ENCODE assay signal across 1 cellular context in the genomic region with DNA sequence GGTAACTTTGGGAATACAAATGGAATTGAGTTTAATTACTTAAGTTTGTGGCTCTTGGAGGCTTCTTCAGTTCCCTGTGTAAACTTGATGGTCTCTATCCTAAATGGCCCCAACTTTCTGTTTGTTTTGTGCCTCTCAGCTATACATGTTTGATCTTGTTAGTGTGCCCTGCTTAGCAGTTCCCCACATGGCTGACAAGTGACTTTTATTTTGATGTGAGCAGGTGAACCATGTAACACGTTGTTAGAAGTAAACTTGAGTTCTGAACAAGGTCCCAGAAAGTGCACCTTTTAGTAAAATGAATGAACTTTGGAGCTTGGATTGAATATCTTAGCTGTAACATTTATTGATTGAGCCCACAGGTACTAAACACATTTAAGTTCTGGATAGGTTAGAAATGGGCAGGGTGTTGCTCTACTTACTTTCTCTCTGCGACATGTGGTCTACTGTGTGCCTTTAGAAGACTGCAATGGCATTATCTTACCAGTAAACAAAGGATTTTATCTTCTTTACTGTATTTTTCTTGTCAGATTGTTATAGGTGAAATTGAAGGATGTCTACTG.
TF ChIP-seq lines count a peak whose summit lies in the region.

No MANE protein-coding gene starts in this region.

TF ChIP-seq in HEK293, 187 proteins besides CTCF, POLR2A, EP300 and RAD21 (continued from another document):
- TF ChIP-seq, protein P1, sequence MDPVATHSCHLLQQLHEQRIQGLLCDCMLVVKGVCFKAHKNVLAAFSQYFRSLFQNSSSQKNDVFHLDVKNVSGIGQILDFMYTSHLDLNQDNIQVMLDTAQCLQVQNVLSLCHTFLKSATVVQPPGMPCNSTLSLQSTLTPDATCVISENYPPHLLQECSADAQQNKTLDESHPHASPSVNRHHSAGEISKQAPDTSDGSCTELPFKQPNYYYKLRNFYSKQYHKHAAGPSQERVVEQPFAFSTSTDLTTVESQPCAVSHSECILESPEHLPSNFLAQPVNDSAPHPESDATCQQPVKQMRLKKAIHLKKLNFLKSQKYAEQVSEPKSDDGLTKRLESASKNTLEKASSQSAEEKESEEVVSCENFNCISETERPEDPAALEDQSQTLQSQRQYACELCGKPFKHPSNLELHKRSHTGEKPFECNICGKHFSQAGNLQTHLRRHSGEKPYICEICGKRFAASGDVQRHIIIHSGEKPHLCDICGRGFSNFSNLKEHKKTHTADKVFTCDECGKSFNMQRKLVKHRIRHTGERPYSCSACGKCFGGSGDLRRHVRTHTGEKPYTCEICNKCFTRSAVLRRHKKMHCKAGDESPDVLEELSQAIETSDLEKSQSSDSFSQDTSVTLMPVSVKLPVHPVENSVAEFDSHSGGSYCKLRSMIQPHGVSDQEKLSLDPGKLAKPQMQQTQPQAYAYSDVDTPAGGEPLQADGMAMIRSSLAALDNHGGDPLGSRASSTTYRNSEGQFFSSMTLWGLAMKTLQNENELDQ (tag by site-specific recombination; IDR thresholded peaks at IDR 0.05; ENCODE audit: low read depth): no peak
